14 cellular contexts compared by ENCODE assay signal in the genomic region with DNA sequence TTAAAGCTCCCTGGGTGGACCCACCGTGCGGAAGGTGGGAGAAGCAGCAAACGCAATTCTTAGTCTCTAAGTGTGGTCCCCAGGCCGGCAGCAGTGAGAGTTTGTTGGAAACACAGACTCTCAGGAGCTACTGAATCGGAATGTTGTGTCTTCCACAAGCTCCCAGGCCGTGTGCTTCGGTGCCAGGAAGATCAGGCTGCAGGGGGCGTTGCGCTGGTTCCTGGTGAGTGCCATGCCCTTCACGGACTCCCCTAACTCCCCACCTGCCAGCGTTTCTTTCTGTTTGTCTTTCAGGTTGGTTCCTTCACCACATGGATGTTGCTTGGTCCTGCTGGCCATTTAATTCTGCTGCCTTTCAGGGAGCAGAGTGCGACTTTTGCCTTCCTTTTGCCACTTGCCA.
"Had no signal": no experiment of that assay in that cellular context is flagged by ENCODE, and none has a peak within 500 bp of the region (broad histone marks: within the 10 kb centered on the region; RNA-seq: fewer than 3 reads in every experiment).

No MANE protein-coding gene starts in this region.

- H3K36me3 Mint-ChIP-seq: activated naive CD4-positive, alpha-beta T cell treated with anti-CD3 and anti-CD28 coated beads, Interleukin-2, amount 10 ng/mL, durations not matched to agents 7 days and 5 days; natural killer cell had no signal

- H3K27ac ChIP-seq: cardiac muscle cell, thoracic aorta had no signal

- H3K36me3 ChIP-seq: cardiac muscle cell, left lung, stomach, thoracic aorta had no signal

- H3K27me3 ChIP-seq: cardiac muscle cell, left lung, stomach had no signal

- DNase-seq: activated CD4-positive, CD25-positive, alpha-beta regulatory T cell treated with anti-CD3 and anti-CD28 coated beads, Interleukin-2, amount 50 U/mL, for 72 hours; activated naive CD4-positive, alpha-beta T cell treated with anti-CD3 and anti-CD28 coated beads, Interleukin-2, amount 10 ng/mL, durations not matched to agents 7 days and 5 days; activated T-cell treated with anti-CD3 and anti-CD28 coated beads for 4 hours; islet precursor cell; left lung; natural killer cell; psoas muscle; stimulated activated CD4-positive, alpha-beta T cell treated with anti-CD3 and anti-CD28 coated beads, Interleukin-12 subunit alpha, Interleukin-12 subunit beta, amount 100 ng/mL, for 4 hours; stimulated activated CD4-positive, alpha-beta T cell treated with anti-CD3 and anti-CD28 coated beads, Interleukin-2, amount 100 ng/mL, for 24 hours; stomach had no signal

- H3K4me3 Mint-ChIP-seq: activated naive CD4-positive, alpha-beta T cell treated with anti-CD3 and anti-CD28 coated beads, Interleukin-2, amount 10 ng/mL, durations not matched to agents 7 days and 5 days; memory B cell; natural killer cell; T-helper 2 cell treated with Interferon-gamma antibody and Interleukin-4, amounts not matched to agents 5 μg/mL and 100 μg/mL, for 36 hours had no signal

- ATAC-seq: natural killer cell had no signal

- H3K4me1 ChIP-seq: psoas muscle, stomach had no signal

- H3K27ac Mint-ChIP-seq: activated naive CD4-positive, alpha-beta T cell treated with anti-CD3 and anti-CD28 coated beads, Interleukin-2, amount 10 ng/mL, durations not matched to agents 7 days and 5 days; memory B cell; natural killer cell; T-helper 2 cell treated with Interferon-gamma antibody and Interleukin-4, amounts not matched to agents 5 μg/mL and 100 μg/mL, for 36 hours had no signal

- H3K9me3 ChIP-seq: left lung, psoas muscle, stomach, thoracic aorta had no signal

- H3K4me3 ChIP-seq: cardiac muscle cell, left lung, psoas muscle, stomach, thoracic aorta had no signal

- H3K9me3 Mint-ChIP-seq: activated naive CD4-positive, alpha-beta T cell treated with anti-CD3 and anti-CD28 coated beads, Interleukin-2, amount 10 ng/mL, durations not matched to agents 7 days and 5 days; natural killer cell; T-helper 2 cell treated with Interferon-gamma antibody and Interleukin-4, amounts not matched to agents 5 μg/mL and 100 μg/mL, for 36 hours had no signal

- H3K4me1 Mint-ChIP-seq: activated naive CD4-positive, alpha-beta T cell treated with anti-CD3 and anti-CD28 coated beads, Interleukin-2, amount 10 ng/mL, durations not matched to agents 7 days and 5 days; memory B cell had no signal
